ENCODE assay signal across 8 cellular contexts in genomic region chr5:148687427-148687826, GRCh38. TPM values are rescaled to one million over a fixed set of nuclear protein-coding genes. Genes with fewer than 3 reads are reported as not detected.
DNase-seq lines count a peak whose midpoint lies in the region; ATAC-seq, FAIRE-seq and TF ChIP-seq lines count a peak whose summit lies in the region.

No MANE protein-coding gene starts in this region.

- 0% methylated on average over 3 of the region's 3 CpGs for WGBS in GM12878 (ENCODE audit: insufficient coverage, insufficient replicate concordance, low lambda C conversion rate, missing lambda C conversion rate)
- 62 to 66% methylated on average over 3 of the region's 3 CpGs for WGBS in pancreas, 2 donors

- no peak overlapping the region for H3K9ac ChIP-seq in Karpas-422 (ENCODE audit: low read length)
- no peak overlapping the region for H3K9ac ChIP-seq in GM12878 (ENCODE audit: control insufficient read depth, insufficient read depth, low read length)

- H3K9me3 Mint-ChIP-seq in osteocyte (ENCODE audit: unreplicated experiment), result peaks cover 25% of the 10 kb centered on the region

- FAIRE-seq in H54 (lab: Jason Lieb, UNC) (peak; percentile 82), GM12878 (lab: Jason Lieb, UNC) (no peak), pancreas (lab: Jason Lieb, UNC) (no peak)

- no peak for TF ChIP-seq EP300 in GM12878 (IDR thresholded peaks at IDR 0.05; ENCODE audit: borderline replicate concordance in 1 of 2, control insufficient read depth in 1 of 2, low read depth in 2 of 2, low read length in 2 of 2)

- RAD21 ChIA-PET in GM12878 (lab: Charles Lee; ENCODE audit: unreplicated experiment), result no interaction called here

- POLR2A ChIA-PET in GM12878 (lab: Charles Lee), result no interaction called here

- H3K9me3 ChIP-seq in Karpas-422 (ENCODE audit: low read length), result no peaks in the 10 kb centered on the region
- H3K9me3 ChIP-seq in GM12878 (replicated peaks; ENCODE audit: control insufficient read depth, insufficient read depth, low read length), result no peaks in the 10 kb centered on the region
- H3K9me3 ChIP-seq in pancreas, result no peaks in the 10 kb centered on the region

- ATAC-seq in GM12878, result peak; percentile 99
- peak in 3 of 4 donors; percentile 64 to 66 (median 65) for ATAC-seq in pancreas

- H3K27me3 Mint-ChIP-seq in osteocyte (ENCODE audit: unreplicated experiment), result peaks cover 28% of the 10 kb centered on the region

- H3K4me1 ChIP-seq in Karpas-422 (ENCODE audit: low read length) (no peaks in the 10 kb centered on the region; the same call in 1 of the 2 replicates), GM12878 (ENCODE audit: control insufficient read depth, insufficient read depth, low read length) (no peaks in the 10 kb centered on the region), pancreas (peaks cover 1 to 11% (median 2%) of the 10 kb centered on the region in 3 donors)

- no peaks in the 10 kb centered on the region for H3K9me2 ChIP-seq in Karpas-422 (replicated peaks; ENCODE audit: insufficient read depth, low read length)

- TF ChIP-seq RAD21 in GM12878 (IDR thresholded peaks at IDR 0.05; ENCODE audit: insufficient read depth, low read depth, low read length), result peak; percentile 41

- no peak overlapping the region for H3K27ac ChIP-seq in Karpas-422 (ENCODE audit: low read length)
- no peak overlapping the region for H3K27ac ChIP-seq in GM12878 (ENCODE audit: control insufficient read depth, insufficient read depth)
- no peak overlapping the region for H3K27ac ChIP-seq in pancreas

- intact Hi-C loops in GM12878 (cut with micrococcal nuclease; ENCODE audit: unreplicated experiment), result loop anchor here (2.0 kb wide), 1 partner anchor 243 kb away; no protein-coding TSS in a partner anchor
- intact Hi-C loops in pancreas (cut with DNase I), result no loop called here

- H2AFZ ChIP-seq in Karpas-422 (ENCODE audit: low read length) (no peak overlapping the region), GM12878 (ENCODE audit: control insufficient read depth, low read depth, low read length) (no peak overlapping the region)

- in situ Hi-C loops in GM12878 (cut with MboI), result no loop called here

- H3K4me3 Mint-ChIP-seq in osteocyte (ENCODE audit: unreplicated experiment), result no peak overlapping the region

- H3K36me3 ChIP-seq in Karpas-422 (ENCODE audit: insufficient read depth, low read length) (no peaks in the 10 kb centered on the region), GM12878 (ENCODE audit: control insufficient read depth in 2 of 2, insufficient read depth in 2 of 2, low read length in 1 of 2) (no peaks in the 10 kb centered on the region), pancreas (no peaks in the 10 kb centered on the region)

- no peak for TF ChIP-seq POLR2A in H54 (IDR thresholded peaks at IDR 0.05; ENCODE audit: low read depth, low read length)
- TF ChIP-seq POLR2A in GM12878 (IDR thresholded peaks at IDR 0.05; ENCODE audit: low read depth, low read length), result no peak

- peak; percentile 37 to 70 (median 51) for TF ChIP-seq CTCF in GM12878 (IDR thresholded peaks at IDR 0.05 in 2 of 3, conservative IDR thresholded peaks at IDR 0.05 in 1 of 3; ENCODE audit: control insufficient read depth in 2 of 3, extremely low read depth in 1 of 3, insufficient read depth in 1 of 3, low read depth in 3 of 3, low read length in 3 of 3)
- TF ChIP-seq CTCF in pancreas (IDR thresholded peaks at IDR 0.05), result peak in 1 of 4 donors; percentile 12
- no peak for TF ChIP-seq CTCF in osteocyte (IDR thresholded peaks at IDR 0.05)

- no peaks in the 10 kb centered on the region for H3K36me3 Mint-ChIP-seq in osteocyte (ENCODE audit: unreplicated experiment)

- CTCF ChIA-PET in GM12878 (lab: Yijun Ruan, JAX), result interaction anchor here (0.6 to 2.0 kb wide), 6 partner anchors 15 to 243 kb away, joined by 3 to 7 read pairs (median 4); no protein-coding TSS in a partner anchor

- H3K4me2 ChIP-seq in Karpas-422 (ENCODE audit: low read depth, low read length, poor library complexity, severe bottlenecking) (no peak overlapping the region), GM12878 (ENCODE audit: control insufficient read depth, insufficient read depth) (no peak overlapping the region)

- DNase-seq in NCI-H1694 (lab: John Stamatoyannopoulos, UW) (peak; percentile 2), NCI-H1694 treated with DMSO at 0.1 percent for 48 hours (lab: John Stamatoyannopoulos, UW) (no peak), H54 (ENCODE audit: insufficient read length, low spot score) (no peak), Karpas-422 (peak; percentile 85), GM12878 (ENCODE audit: low read depth, low spot score) (no peak), pancreas (peak in 1 of 6 donors; percentile 11), NCI-H345 treated with DMSO at 0.1 percent for 48 hours (lab: John Stamatoyannopoulos, UW; ENCODE audit: unreplicated experiment) (no peak), osteocyte (ENCODE audit: extremely low spot score, unreplicated experiment) (no peak)

- H4K20me1 ChIP-seq in Karpas-422 (ENCODE audit: insufficient read depth, low read depth, low read length) (no peaks in the 10 kb centered on the region), GM12878 (ENCODE audit: control insufficient read depth, insufficient read depth) (no peaks in the 10 kb centered on the region)

- no peak overlapping the region for H3K27ac Mint-ChIP-seq in osteocyte (ENCODE audit: unreplicated experiment)

- no peak overlapping the region for H3K4me3 ChIP-seq in Karpas-422 (ENCODE audit: low read length)
- H3K4me3 ChIP-seq in GM12878, result no peak overlapping the region
- no peak overlapping the region for H3K4me3 ChIP-seq in pancreas

- no peaks in the 10 kb centered on the region for H3K4me1 Mint-ChIP-seq in osteocyte (ENCODE audit: unreplicated experiment)

- no peaks in the 10 kb centered on the region for H3K27me3 ChIP-seq in Karpas-422 (ENCODE audit: low read length)
- no peaks in the 10 kb centered on the region for H3K27me3 ChIP-seq in GM12878 (replicated peaks in 1 of 2; ENCODE audit: control insufficient read depth in 2 of 2, insufficient read depth in 2 of 2, low read length in 1 of 2)
- no peaks in the 10 kb centered on the region for H3K27me3 ChIP-seq in pancreas

- BruUV-seq in GM12878 (replicated peaks; lab: Mats Ljungman, UMichigan), result no TSS peak

- H3K79me2 ChIP-seq in Karpas-422 (ENCODE audit: low read length) (no peaks in the 10 kb centered on the region), GM12878 (ENCODE audit: control insufficient read depth, insufficient read depth, low read length) (no peaks in the 10 kb centered on the region)

- SMC1A ChIA-PET in GM12878 (lab: Charles Lee; ENCODE audit: uncharacterized antibody, unreplicated experiment), result interaction anchor here (1.0 kb wide), 1 partner anchor 44 kb away, joined by 3 read pairs; no protein-coding TSS in a partner anchor

TF ChIP-seq in GM12878, 131 proteins besides CTCF, POLR2A, EP300 and RAD21:
- no peak for TF ChIP-seq POLR2AphosphoS2 (IDR thresholded peaks at IDR 0.05; ENCODE audit: low read depth, low read length)
- TF ChIP-seq SMC3 (IDR thresholded peaks at IDR 0.05; ENCODE audit: borderline replicate concordance, low read length), result peak; percentile 10; the same call in 1 of the 2 replicates
- TF ChIP-seq MTA2 (IDR thresholded peaks at IDR 0.05; ENCODE audit: low read depth), result no peak

RNA-seq across cellular contexts. Expression of gene HTR4, which starts 33.1 kb away (rescaled TPM):
- total RNA-seq in Karpas-422 (2014; rRNA removed; shearing (Covaris generic); ENCODE audit: low replicate concordance), result not detected in 2 replicates
- total RNA-seq in GM12878 (2013; cell fraction: nucleolus; rRNA removed), result not detected in 2 replicates
- total RNA-seq in GM12878 (2014; rRNA removed) (not detected in 2 replicates), GM12878 (2014; rRNA removed; fragmentation: Illumina TruSeq; extraction: Trizol) (not detected in 2 replicates), GM12878 (2021) (not detected in 2 replicates), pancreas (not detected), osteocyte (not detected in 2 replicates)
- polyA plus RNA-seq in GM12878 (2011; ENCODE audit: low read depth), result not detected
- polyA plus RNA-seq in GM12878 (2011; rRNA removed) (not detected in 2 replicates), GM12878 (2014; fragmentation: Illumina TruSeq; extraction: Trizol) (not detected in 2 replicates), GM12878 (2014; fragmentation: Nextera tagmentation; extraction: Ambion mirVana) (not detected), GM12878 (2014; rRNA removed) (not detected in 2 replicates), GM12878 (2016; fragmentation: Nextera tagmentation; extraction: Ambion mirVana) (not detected), pancreas (not detected)
- polyA plus RNA-seq in GM12878 (2011; cell fraction: cytosol; rRNA removed), result 0.06 TPM in 1 of 2 replicates, not detected in the other
- polyA plus RNA-seq in GM12878 (2011; cell fraction: nucleus; rRNA removed), result not detected in 2 replicates
- not detected in 2 replicates for polyA plus RNA-seq in GM12878 (2012)
- polyA minus RNA-seq in GM12878 (2011; rRNA and poly(A)+ RNA removed), result not detected in 2 replicates
- not detected in 2 replicates for polyA minus RNA-seq in GM12878 (2011; cell fraction: cytosol; rRNA and poly(A)+ RNA removed)
- polyA minus RNA-seq in GM12878 (2011; cell fraction: nucleus; rRNA and poly(A)+ RNA removed), result not detected in 2 replicates

Comparison
In these comparisons a context has a peak if more than half of its experiments do, and no peak if none do; other contexts are left out.
1. DNase-seq: peak in NCI-H1694 (single experiment) and Karpas-422 (single experiment); none in NCI-H1694 treated with DMSO at 0.1 percent for 48 hours (single experiment), H54 (single experiment), GM12878 (single experiment), NCI-H345 treated with DMSO at 0.1 percent for 48 hours (single experiment) and osteocyte (single experiment).